10 cellular contexts compared by ENCODE assay signal in genomic region chr17:75873587-75874322, GRCh38. TPM values are rescaled to one million over a fixed set of nuclear protein-coding genes. Genes with fewer than 3 reads are reported as not detected.
DNase-seq lines count a peak whose midpoint lies in the region; ATAC-seq and TF ChIP-seq lines count a peak whose summit lies in the region.
"Had no signal": no experiment of that assay in that cellular context is flagged by ENCODE, and none has a peak within 500 bp of the region (broad histone marks: within the 10 kb centered on the region; RNA-seq: fewer than 3 reads in every experiment).

No MANE protein-coding gene starts in this region.

- no peak for ATAC-seq in activated naive CD8-positive, alpha-beta T cell treated with anti-CD3 and anti-CD28 coated beads, Interleukin-2, amount 10 ng/mL, durations not matched to agents 7 days and 5 days (ENCODE audit: low read depth)
- ATAC-seq in left lung (no peak), GM19455 (IDR thresholded peaks at IDR 0.05; ENCODE audit: unreplicated experiment) (no peak), HG02588 (IDR thresholded peaks at IDR 0.05; ENCODE audit: unreplicated experiment) (no peak)

- H3K36me3 ChIP-seq in MM.1S (replicated peaks; ENCODE audit: insufficient read depth, low read length) (peaks cover 4% of the 10 kb centered on the region; the same call in 1 of the 2 replicates), left lung (peaks cover 0 to 22% of the 10 kb centered on the region in 2 donors)

- peak overlapping the region; percentile 89 for H3K27ac Mint-ChIP-seq in activated naive CD8-positive, alpha-beta T cell treated with anti-CD3 and anti-CD28 coated beads, Interleukin-2, amount 10 ng/mL, durations not matched to agents 7 days and 5 days
- H3K27ac Mint-ChIP-seq: brain had no signal

- H3K27me3 Mint-ChIP-seq in activated naive CD8-positive, alpha-beta T cell treated with anti-CD3 and anti-CD28 coated beads, Interleukin-2, amount 10 ng/mL, durations not matched to agents 7 days and 5 days = peaks cover under 1% of the 10 kb centered on the region

- no peak overlapping the region for H3K9ac ChIP-seq in MM.1S (ENCODE audit: low read length)

- no peak overlapping the region for H2AFZ ChIP-seq in MM.1S (ENCODE audit: low read length)

- peaks cover 35% of the 10 kb centered on the region for H3K79me2 ChIP-seq in MM.1S (ENCODE audit: low read length)

- H3K27ac ChIP-seq in MM.1S (ENCODE audit: low read length) = peak overlapping the region; percentile 83; the same call in 1 of the 2 replicates
- H3K27ac ChIP-seq in left lung = peak overlapping the region; percentile 85 to 90
- peak overlapping the region; percentile 78 for H3K27ac ChIP-seq in substantia nigra (ENCODE audit: low read depth, low read length, poor library complexity, severe bottlenecking)

- POLR2A ChIA-PET in activated naive CD8-positive, alpha-beta T cell treated with anti-CD3 and anti-CD28 coated beads, Interleukin-2, amount 10 ng/mL, durations not matched to agents 7 days and 5 days (lab: Charles Lee) = interaction anchor here (1.1 to 2.7 kb wide), 9 partner anchors 9 to 94 kb away, joined by 3 to 16 read pairs (median 8); partner anchors contain the start of genes UNC13D and WBP2

- DNase-seq in MM.1S (no peak), left lung (no peak), substantia nigra (lab: John Stamatoyannopoulos, UW) (no peak), RKO (ENCODE audit: low spot score) (no peak)
- DNase-seq in activated naive CD8-positive, alpha-beta T cell treated with anti-CD3 and anti-CD28 coated beads, Interleukin-2, amount 10 ng/mL, durations not matched to agents 7 days and 5 days = no peak
- DNase-seq: DMS 273 treated with DMSO at 0.1 percent for 48 hours, NCI-H1092 treated with DMSO at 0.1 percent for 48 hours had no signal

- no peaks in the 10 kb centered on the region for H3K9me3 Mint-ChIP-seq in activated naive CD8-positive, alpha-beta T cell treated with anti-CD3 and anti-CD28 coated beads, Interleukin-2, amount 10 ng/mL, durations not matched to agents 7 days and 5 days
- H3K9me3 Mint-ChIP-seq: brain had no signal

- no peaks in the 10 kb centered on the region for H3K9me3 ChIP-seq in MM.1S (replicated peaks; ENCODE audit: insufficient read depth, low read length)
- no peaks in the 10 kb centered on the region for H3K9me3 ChIP-seq in left lung

- H3K4me1 Mint-ChIP-seq in activated naive CD8-positive, alpha-beta T cell treated with anti-CD3 and anti-CD28 coated beads, Interleukin-2, amount 10 ng/mL, durations not matched to agents 7 days and 5 days = peaks cover 28% of the 10 kb centered on the region

- no peaks in the 10 kb centered on the region for H3K9me2 ChIP-seq in MM.1S (replicated peaks; ENCODE audit: insufficient read depth, low read length)

- peaks cover 43% of the 10 kb centered on the region for H3F3A ChIP-seq in MM.1S (ENCODE audit: insufficient read depth, low read length)

- H3K36me3 Mint-ChIP-seq in activated naive CD8-positive, alpha-beta T cell treated with anti-CD3 and anti-CD28 coated beads, Interleukin-2, amount 10 ng/mL, durations not matched to agents 7 days and 5 days = peaks cover 3% of the 10 kb centered on the region
- H3K36me3 Mint-ChIP-seq: brain had no signal

- H3K4me3 Mint-ChIP-seq in activated naive CD8-positive, alpha-beta T cell treated with anti-CD3 and anti-CD28 coated beads, Interleukin-2, amount 10 ng/mL, durations not matched to agents 7 days and 5 days = no peak overlapping the region
- H3K4me3 Mint-ChIP-seq: brain had no signal

- intact Hi-C loops in left lung (cut with DNase I) = no loop called here

- H4K20me1 ChIP-seq in MM.1S (ENCODE audit: insufficient read depth, low read length) = no peaks in the 10 kb centered on the region

- H3K4me1 ChIP-seq in MM.1S (ENCODE audit: low read length) (peaks cover 25% of the 10 kb centered on the region), left lung (peaks cover 37 to 65% of the 10 kb centered on the region in 2 donors)

- TF ChIP-seq CTCF in MM.1S (IDR thresholded peaks at IDR 0.05; ENCODE audit: low read length) = no peak
- TF ChIP-seq CTCF in left lung (IDR thresholded peaks at IDR 0.05) = no peak

- H3K4me3 ChIP-seq in MM.1S (ENCODE audit: low read length) (no peak overlapping the region), left lung (no peak overlapping the region)

- H3K27me3 ChIP-seq in MM.1S (replicated peaks; ENCODE audit: insufficient read depth, low read length) = no peaks in the 10 kb centered on the region
- peaks cover 0 to 32% of the 10 kb centered on the region in 2 donors for H3K27me3 ChIP-seq in left lung

- no peak overlapping the region for H3K4me2 ChIP-seq in MM.1S (ENCODE audit: low read depth, low read length)

RNA-seq across cellular contexts. Expression of gene TRIM47, which starts 4.6 kb away (rescaled TPM):
- total RNA-seq in activated naive CD8-positive, alpha-beta T cell treated with anti-CD3 and anti-CD28 coated beads, Interleukin-2, amount 10 ng/mL, durations not matched to agents 7 days and 5 days = 10 to 100 TPM; 23.2 to 27.9 TPM
- total RNA-seq in left lung = 10 to 100 TPM; 43.0 to 63.8 TPM

RNA-seq across cellular contexts. Expression of gene WBP2, which starts 18.6 kb away (rescaled TPM):
- 100 to 1,000 TPM; 107 TPM for total RNA-seq in activated naive CD8-positive, alpha-beta T cell treated with anti-CD3 and anti-CD28 coated beads, Interleukin-2, amount 10 ng/mL, durations not matched to agents 7 days and 5 days
- 100 to 1,000 TPM; 119 to 132 TPM for total RNA-seq in left lung

RNA-seq across cellular contexts. Expression of gene TRIM65, which starts 23.0 kb away (rescaled TPM):
- total RNA-seq in activated naive CD8-positive, alpha-beta T cell treated with anti-CD3 and anti-CD28 coated beads, Interleukin-2, amount 10 ng/mL, durations not matched to agents 7 days and 5 days = 10 to 100 TPM; 35.3 to 36.3 TPM
- total RNA-seq in left lung = 10 to 100 TPM; 26.3 to 35.1 TPM

RNA-seq across cellular contexts. Expression of gene UNC13D, which starts 29.6 kb away (rescaled TPM):
- total RNA-seq in activated naive CD8-positive, alpha-beta T cell treated with anti-CD3 and anti-CD28 coated beads, Interleukin-2, amount 10 ng/mL, durations not matched to agents 7 days and 5 days = 100 to 1,000 TPM; 221 to 222 TPM
- total RNA-seq in left lung = 10 to 100 TPM; 60.5 to 91.4 TPM

RNA-seq across cellular contexts. Expression of gene MRPL38, which starts 30.9 kb away (rescaled TPM):
- 100 to 1,000 TPM; 111 to 119 TPM for total RNA-seq in activated naive CD8-positive, alpha-beta T cell treated with anti-CD3 and anti-CD28 coated beads, Interleukin-2, amount 10 ng/mL, durations not matched to agents 7 days and 5 days
- total RNA-seq in left lung = 10 to 100 TPM; 80.5 to 81.8 TPM
